In the genomic region with DNA sequence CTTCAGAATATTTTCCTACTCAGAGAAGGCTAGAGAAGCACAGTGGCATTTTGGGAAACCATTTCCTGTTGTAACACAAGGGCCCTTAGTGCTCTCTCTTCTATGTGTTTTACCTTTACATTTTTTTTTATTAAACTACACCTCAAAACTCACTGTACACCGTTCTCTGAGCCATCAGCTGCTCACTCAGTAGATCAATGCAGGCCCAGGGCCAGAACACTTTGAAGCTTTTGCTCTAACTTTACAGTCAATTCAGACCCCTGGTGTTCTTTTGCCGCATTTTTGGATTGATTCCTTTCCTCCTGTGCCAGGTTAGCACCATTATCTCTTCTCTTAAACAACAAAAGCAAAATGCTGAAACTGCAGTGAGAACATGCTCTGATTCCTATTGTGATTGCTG, we compare ENCODE assay signal across 21 cellular contexts.
"Had no signal": no experiment of that assay in that cellular context is flagged by ENCODE, and none has a peak within 500 bp of the region (broad histone marks: within the 10 kb centered on the region; RNA-seq: fewer than 3 reads in every experiment).

No MANE protein-coding gene starts in this region.

- H3K27me3 ChIP-seq: adrenal gland, gastrocnemius medialis, right lobe of liver, tibial artery had no signal

- H3K4me1 ChIP-seq: adrenal gland, esophagus squamous epithelium, gastrocnemius medialis, parathyroid adenoma, right lobe of liver, tibial artery had no signal

- H3K4me3 ChIP-seq: adrenal gland, coronary artery, esophagus squamous epithelium, gastrocnemius medialis, right lobe of liver, skin epidermis, tibial artery had no signal

- H3K9me3 ChIP-seq: adrenal gland, esophagus squamous epithelium, right lobe of liver, tibial artery had no signal

- H3K36me3 ChIP-seq: adrenal gland, esophagus squamous epithelium, gastrocnemius medialis, right lobe of liver, tibial artery had no signal

- H3K27ac ChIP-seq: adrenal gland, coronary artery, esophagus squamous epithelium, gastrocnemius medialis, parathyroid adenoma, right lobe of liver, skin epidermis, tibial artery had no signal

- H3K9ac ChIP-seq: parathyroid adenoma had no signal

- ATAC-seq: activated CD4-positive, alpha-beta T cell treated with anti-CD3 and anti-CD28 coated beads for 36 hours; gastrocnemius medialis; left cardiac atrium; naive thymus-derived CD4-positive, alpha-beta T cell; right lobe of liver had no signal

- DNase-seq: activated B cell treated with CpG ODN at 0.5 μM for 24 hours; activated CD4-positive, alpha-beta T cell treated with anti-CD3 and anti-CD28 coated beads for 36 hours; activated CD4-positive, alpha-beta T cell treated with anti-CD3 and anti-CD28 coated beads, Interleukin-2, amount 50 U/mL, for 4 hours; activated CD8-positive, alpha-beta memory T cell treated with anti-CD3 and anti-CD28 coated beads for 24 hours; activated CD8-positive, alpha-beta memory T cell treated with anti-CD3 and anti-CD28 coated beads, Interleukin-2, amount 50 U/mL, for 4 hours; activated naive CD4-positive, alpha-beta T cell; activated T-cell treated with anti-CD3 and anti-CD28 coated beads, Interleukin-2, amount 50 U/mL, for 24 hours; adrenal gland; esophagus squamous epithelium; gastrocnemius medialis; hypothalamus; left cardiac atrium; mesenchymal stem cell; naive thymus-derived CD4-positive, alpha-beta T cell; right lobe of liver; stimulated activated CD4-positive, alpha-beta T cell treated with anti-CD3 and anti-CD28 coated beads, Interleukin-1b, Interleukin-23, amount 100 ng/mL, for 48 hours; T-helper 1 cell; tibial artery had no signal
